In the genomic region with DNA sequence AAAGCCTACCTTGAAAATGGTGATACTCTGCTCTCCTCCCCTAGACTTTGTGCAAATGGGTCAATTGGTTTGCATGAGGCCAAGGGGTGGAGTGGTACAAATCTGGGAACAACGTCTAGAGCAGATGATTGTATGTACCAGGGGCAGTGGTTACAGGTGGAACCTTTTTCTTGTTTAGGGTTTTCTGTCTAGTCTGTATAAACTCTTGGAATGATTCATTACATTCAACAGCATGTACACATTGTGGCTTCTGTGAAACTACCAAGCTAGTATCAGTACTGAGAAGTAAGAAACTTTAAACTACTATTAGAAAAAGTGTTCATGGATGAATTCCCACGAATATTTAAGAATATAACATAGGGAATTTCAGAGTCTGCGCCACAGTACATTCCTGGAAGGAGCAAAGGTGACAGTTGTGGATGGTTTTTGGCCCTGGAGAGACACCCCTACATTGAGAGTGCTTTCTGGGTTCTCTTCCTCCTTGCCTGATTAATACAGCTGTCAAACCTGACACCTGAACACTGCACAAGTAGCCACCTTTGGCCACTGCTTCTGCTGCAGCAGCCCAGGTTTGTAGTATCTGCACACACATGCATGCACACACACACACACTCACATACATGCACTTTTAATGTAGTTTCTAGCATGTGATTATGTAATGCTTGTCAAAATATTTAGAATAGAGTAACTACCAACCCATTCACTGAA, we compare ENCODE assay signal across 17 cellular contexts. TPM values are rescaled to one million over a fixed set of nuclear protein-coding genes. Genes with fewer than 3 reads are reported as not detected.
DNase-seq lines count a peak whose midpoint lies in the region; ATAC-seq and TF ChIP-seq lines count a peak whose summit lies in the region.
"Had no signal": no experiment of that assay in that cellular context is flagged by ENCODE, and none has a peak within 500 bp of the region (broad histone marks: within the 10 kb centered on the region; RNA-seq: fewer than 3 reads in every experiment).

No MANE protein-coding gene starts in this region.

- H3K27ac Mint-ChIP-seq in mesothelial cell of epicardium = no peak overlapping the region
- H3K27ac Mint-ChIP-seq: CD14-positive monocyte, naive B cell had no signal

- peak; percentile 15 for DNase-seq in GM20000 (ENCODE audit: low spot score)
- no peak for DNase-seq in GF-D8 (lab: John Stamatoyannopoulos, UW)
- no peak for DNase-seq in stimulated activated CD4-positive, alpha-beta T cell treated with anti-CD3 and anti-CD28 coated beads, Interleukin-4, amount 100 ng/mL, for 1 hour
- DNase-seq in mesothelial cell of epicardium (ENCODE audit: low spot score in 2 of 2, unreplicated experiment in 2 of 2) = no peak
- no peak for DNase-seq in anterior cingulate cortex (lab: John Stamatoyannopoulos, UW)
- DNase-seq: activated gamma-delta T cell; central memory CD4-positive, alpha-beta T cell; naive B cell; NCI-H2029 treated with DMSO at 0.1 percent for 48 hours; WERI-Rb-1 had no signal

- H3K4me1 Mint-ChIP-seq in mesothelial cell of epicardium = peaks cover 19% of the 10 kb centered on the region
- H3K4me1 Mint-ChIP-seq: CD14-positive monocyte, naive B cell had no signal

- H3K4me3 Mint-ChIP-seq in mesothelial cell of epicardium = no peak overlapping the region
- H3K4me3 Mint-ChIP-seq: CD14-positive monocyte, naive B cell had no signal

- peaks cover 7% of the 10 kb centered on the region for H3K27me3 Mint-ChIP-seq in mesothelial cell of epicardium (ENCODE audit: low read depth)

- TF ChIP-seq CTCF in GM20000 (IDR thresholded peaks at IDR 0.05; ENCODE audit: extremely low read depth, missing control alignments) (no peak), mesothelial cell of epicardium (IDR thresholded peaks at IDR 0.05; ENCODE audit: unreplicated experiment) (no peak)

- peaks cover 7% of the 10 kb centered on the region for H3K36me3 Mint-ChIP-seq in mesothelial cell of epicardium
- H3K36me3 Mint-ChIP-seq: CD14-positive monocyte had no signal

- peaks cover 17% of the 10 kb centered on the region for H3K9me3 Mint-ChIP-seq in mesothelial cell of epicardium

- ATAC-seq in GM18519 (IDR thresholded peaks at IDR 0.05; ENCODE audit: low FRiP score, unreplicated experiment) = peak; percentile 97
- peak; percentile 94 for ATAC-seq in HG02943 (IDR thresholded peaks at IDR 0.05; ENCODE audit: low read depth, unreplicated experiment)
- ATAC-seq in HG03571 (IDR thresholded peaks at IDR 0.05; ENCODE audit: unreplicated experiment) = peak; percentile 93

RNA-seq across cellular contexts. Expression of a gene that starts 30.0 kb away (rescaled TPM):
- total RNA-seq in mesothelial cell of epicardium = 3.5 to 4.6 TPM (median 4.5 TPM) in 3 replicates
- total RNA-seq: HT1080, RPMI7951 had no signal

RNA-seq across cellular contexts. Expression of a gene that starts 50.0 kb away (rescaled TPM):
- 0.97 to 1.3 TPM (median 1.2 TPM) in 3 replicates for total RNA-seq in mesothelial cell of epicardium
- total RNA-seq: esophagus muscularis mucosa, HT1080, RPMI7951 had no signal
